1 cellular context compared by ENCODE assay signal in the genomic region with DNA sequence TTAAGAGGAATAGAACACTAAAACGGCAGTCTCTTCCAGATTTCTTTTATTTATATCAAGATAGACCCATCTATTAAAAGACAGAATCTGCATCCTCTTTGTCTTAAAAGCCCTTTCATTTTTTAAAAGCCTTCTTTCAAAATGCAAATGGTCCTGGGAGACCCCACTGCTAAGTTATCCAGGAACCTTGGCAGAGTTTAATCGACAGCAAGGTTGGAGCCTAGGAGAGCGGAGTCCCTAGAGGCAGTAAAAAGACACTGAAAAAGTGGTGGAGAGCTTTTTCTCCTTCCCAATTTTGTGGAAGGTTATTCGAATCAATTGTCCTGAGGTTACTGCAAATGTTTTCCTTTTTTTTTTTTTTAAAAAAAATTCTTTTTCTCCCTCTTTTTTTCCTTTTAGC.
TF ChIP-seq lines count a peak whose summit lies in the region.

No MANE protein-coding gene starts in this region.

TF ChIP-seq in WTC11, 78 proteins besides CTCF, POLR2A, EP300 and RAD21 (continued from another document):
- no peak for TF ChIP-seq ESRRA (CRISPR knock-in tag; IDR thresholded peaks at IDR 0.05; ENCODE audit: borderline replicate concordance)
- TF ChIP-seq, protein P1, sequence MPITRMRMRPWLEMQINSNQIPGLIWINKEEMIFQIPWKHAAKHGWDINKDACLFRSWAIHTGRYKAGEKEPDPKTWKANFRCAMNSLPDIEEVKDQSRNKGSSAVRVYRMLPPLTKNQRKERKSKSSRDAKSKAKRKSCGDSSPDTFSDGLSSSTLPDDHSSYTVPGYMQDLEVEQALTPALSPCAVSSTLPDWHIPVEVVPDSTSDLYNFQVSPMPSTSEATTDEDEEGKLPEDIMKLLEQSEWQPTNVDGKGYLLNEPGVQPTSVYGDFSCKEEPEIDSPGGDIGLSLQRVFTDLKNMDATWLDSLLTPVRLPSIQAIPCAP (CRISPR knock-in tag; IDR thresholded peaks at IDR 0.05) = no peak
- no peak for TF ChIP-seq TEAD4 (CRISPR knock-in tag; IDR thresholded peaks at IDR 0.05)
- no peak for TF ChIP-seq ZNF138 (CRISPR knock-in tag; conservative IDR thresholded peaks at IDR 0.05)
- TF ChIP-seq EMX1 (CRISPR knock-in tag; IDR thresholded peaks at IDR 0.05) = no peak
